Comparison of ENCODE assay signal across 27 cellular contexts in the genomic region with DNA sequence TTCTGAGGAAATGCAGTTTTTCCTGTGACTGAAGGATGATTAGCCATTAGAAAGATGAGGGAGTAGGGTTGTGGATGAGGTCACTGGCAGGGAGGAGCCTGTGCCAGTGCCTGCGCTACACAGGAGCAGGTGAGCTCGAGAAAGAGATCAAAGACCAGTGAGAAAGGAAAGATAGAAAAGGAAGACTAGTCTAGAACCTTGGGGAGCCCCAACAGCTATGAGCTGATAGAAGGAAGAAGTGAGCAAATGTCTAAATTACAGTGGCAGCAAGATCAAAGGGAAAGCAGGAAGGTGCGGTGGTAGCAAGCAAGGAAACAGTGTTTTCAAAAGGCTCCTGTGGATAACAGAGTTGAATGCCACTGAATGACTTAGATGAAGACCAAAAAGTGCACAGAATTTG. TPM values are rescaled to one million over a fixed set of nuclear protein-coding genes. Genes with fewer than 3 reads are reported as not detected.
DNase-seq lines count a peak whose midpoint lies in the region; ATAC-seq and TF ChIP-seq lines count a peak whose summit lies in the region.
"Had no signal": no experiment of that assay in that cellular context is flagged by ENCODE, and none has a peak within 500 bp of the region (broad histone marks: within the 10 kb centered on the region; RNA-seq: fewer than 3 reads in every experiment).

No MANE protein-coding gene starts in this region.

- POLR2A ChIA-PET in activated CD4-positive, alpha-beta T cell treated with anti-CD3 and anti-CD28 coated beads, Interleukin-2, amount 10 ng/mL, durations not matched to agents 7 days and 5 days (lab: Charles Lee) = no interaction called here
- POLR2A ChIA-PET in activated naive CD8-positive, alpha-beta T cell treated with anti-CD3 and anti-CD28 coated beads, Interleukin-2, amount 10 ng/mL, durations not matched to agents 7 days and 5 days (lab: Charles Lee) = no interaction called here

- no peaks in the 10 kb centered on the region for H3K79me2 ChIP-seq in Loucy (ENCODE audit: insufficient read depth, low read length)

- H3K9me3 ChIP-seq in Loucy (ENCODE audit: insufficient read depth, low read depth, low read length) = no peaks in the 10 kb centered on the region
- H3K9me3 ChIP-seq: Caco-2, HAP-1, ovary, upper lobe of right lung had no signal

- H3K36me3 Mint-ChIP-seq in activated CD4-positive, alpha-beta T cell treated with anti-CD3 and anti-CD28 coated beads, Interleukin-2, amount 10 ng/mL, durations not matched to agents 7 days and 5 days (ENCODE audit: low read depth) = no peaks in the 10 kb centered on the region
- H3K36me3 Mint-ChIP-seq in activated naive CD8-positive, alpha-beta T cell treated with anti-CD3 and anti-CD28 coated beads, Interleukin-2, amount 10 ng/mL, durations not matched to agents 7 days and 5 days = peaks cover 2% of the 10 kb centered on the region
- H3K36me3 Mint-ChIP-seq in stimulated activated naive CD8-positive, alpha-beta T cell treated with anti-CD3 and anti-CD28 coated beads, Interleukin-15, Interleukin-2, amounts not matched to agents 100 ng/mL and 50 ng/mL, for 24 hours (ENCODE audit: low read depth) = peaks cover 7% of the 10 kb centered on the region

- peak overlapping the region; percentile 52 for H3K4me2 ChIP-seq in Loucy (ENCODE audit: low read depth, low read length, poor library complexity, severe bottlenecking)
- H3K4me2 ChIP-seq: PC-9, SK-N-SH had no signal

- in situ Hi-C loops in GM13977 (cut with MboI; ENCODE audit: low pct_unique_long_range_greater_than_20kb, low sequenced_read_pairs, unreplicated experiment) = no loop called here

- no peak overlapping the region for H3K27ac Mint-ChIP-seq in activated CD4-positive, alpha-beta T cell treated with anti-CD3 and anti-CD28 coated beads, Interleukin-2, amount 10 ng/mL, durations not matched to agents 7 days and 5 days
- H3K27ac Mint-ChIP-seq in activated naive CD8-positive, alpha-beta T cell treated with anti-CD3 and anti-CD28 coated beads, Interleukin-2, amount 10 ng/mL, durations not matched to agents 7 days and 5 days = peak overlapping the region; percentile 17
- H3K27ac Mint-ChIP-seq in stimulated activated naive CD8-positive, alpha-beta T cell treated with anti-CD3 and anti-CD28 coated beads, Interleukin-15, Interleukin-2, amounts not matched to agents 100 ng/mL and 50 ng/mL, for 24 hours = peak overlapping the region; percentile 18
- H3K27ac Mint-ChIP-seq: activated T-cell treated with anti-CD3 and anti-CD28 coated beads, Interleukin-2, amount 50 U/mL, for 72 hours; effector memory CD8-positive, alpha-beta T cell; stimulated activated memory B cell treated with anti-CD40 and anti-IgM and Interleukin-4, amounts not matched to agents 10 μg/mL and 1 μg/mL and 100 μg/mL, for 72 hours had no signal

- peak; percentile 90 for ATAC-seq in activated naive CD8-positive, alpha-beta T cell treated with anti-CD3 and anti-CD28 coated beads, Interleukin-2, amount 10 ng/mL, durations not matched to agents 7 days and 5 days (ENCODE audit: low read depth)
- ATAC-seq in HG03439 (IDR thresholded peaks at IDR 0.05; ENCODE audit: unreplicated experiment) = no peak
- ATAC-seq: activated T-cell treated with anti-CD3 and anti-CD28 coated beads, Interleukin-2, amount 50 U/mL, for 72 hours; effector memory CD8-positive, alpha-beta T cell; stimulated activated memory B cell treated with anti-CD40 and anti-IgM and Interleukin-4, amounts not matched to agents 10 μg/mL and 1 μg/mL and 100 μg/mL, for 72 hours; upper lobe of right lung had no signal

- H3K9ac ChIP-seq in Loucy (ENCODE audit: low read depth, low read length, poor library complexity, severe bottlenecking) = no peak overlapping the region
- H3K9ac ChIP-seq: SK-N-SH had no signal

- H3K9me2 ChIP-seq in Loucy (replicated peaks; ENCODE audit: low read depth, low read length) = no peaks in the 10 kb centered on the region
- H3K9me2 ChIP-seq: SK-N-SH had no signal

- DNase-seq in activated CD4-positive, alpha-beta T cell treated with anti-CD3 and anti-CD28 coated beads, Interleukin-2, amount 10 ng/mL, durations not matched to agents 7 days and 5 days = peak; percentile 12
- DNase-seq in activated CD4-positive, alpha-beta T cell treated with anti-CD3 and anti-CD28 coated beads, Interleukin-2, amount 50 U/mL, for 4 hours = no peak
- no peak for DNase-seq in activated naive CD8-positive, alpha-beta T cell treated with anti-CD3 and anti-CD28 coated beads, Interleukin-2, amount 10 ng/mL, durations not matched to agents 7 days and 5 days
- no peak for DNase-seq in NCI-H345 (lab: John Stamatoyannopoulos, UW)
- no peak for DNase-seq in GM13977 (ENCODE audit: low spot score)
- DNase-seq: activated CD4-positive, alpha-beta T cell treated with anti-CD3 and anti-CD28 coated beads for 1 hour; activated T-cell treated with anti-CD3 and anti-CD28 coated beads, Interleukin-2, amount 50 U/mL, for 72 hours; Caco-2; caudate nucleus; effector memory CD8-positive, alpha-beta T cell; GDM1; Karpas-422; NCI-H1436; NCI-H2081; NCI-H2227 treated with DMSO at 0.1 percent for 48 hours; NCI-H526 treated with DMSO at 0.1 percent for 48 hours; ovary; PC-9; SK-N-SH; T-helper 2 cell; upper lobe of right lung had no signal

- 0 out of 2 replicates have a peak, but pooled peaks cover 4% of the 10 kb centered on the region for H3K36me3 ChIP-seq in Loucy (ENCODE audit: insufficient read depth, low read length)
- H3K36me3 ChIP-seq: HAP-1, ovary, upper lobe of right lung had no signal

- H3K4me3 Mint-ChIP-seq in activated CD4-positive, alpha-beta T cell treated with anti-CD3 and anti-CD28 coated beads, Interleukin-2, amount 10 ng/mL, durations not matched to agents 7 days and 5 days = no peak overlapping the region
- H3K4me3 Mint-ChIP-seq in activated naive CD8-positive, alpha-beta T cell treated with anti-CD3 and anti-CD28 coated beads, Interleukin-2, amount 10 ng/mL, durations not matched to agents 7 days and 5 days = peak overlapping the region; percentile 62
- H3K4me3 Mint-ChIP-seq in stimulated activated naive CD8-positive, alpha-beta T cell treated with anti-CD3 and anti-CD28 coated beads, Interleukin-15, Interleukin-2, amounts not matched to agents 100 ng/mL and 50 ng/mL, for 24 hours = peak overlapping the region; percentile 3
- H3K4me3 Mint-ChIP-seq: effector memory CD8-positive, alpha-beta T cell; neural crest cell; stimulated activated memory B cell treated with anti-CD40 and anti-IgM and Interleukin-4, amounts not matched to agents 10 μg/mL and 1 μg/mL and 100 μg/mL, for 72 hours had no signal

- no peak for TF ChIP-seq CTCF in Loucy (conservative IDR thresholded peaks at IDR 0.05; ENCODE audit: low read length)
- TF ChIP-seq CTCF in GM13977 (IDR thresholded peaks at IDR 0.05; ENCODE audit: extremely low read depth, insufficient read depth, missing control alignments) = no peak

- H3F3A ChIP-seq in Loucy (ENCODE audit: low read depth) = no peaks in the 10 kb centered on the region

- H3K4me1 ChIP-seq in Loucy (ENCODE audit: insufficient read depth, low read length, poor library complexity, severe bottlenecking) = peaks cover 24% of the 10 kb centered on the region
- H3K4me1 ChIP-seq: Caco-2, upper lobe of right lung had no signal

- H3K4me1 Mint-ChIP-seq in activated CD4-positive, alpha-beta T cell treated with anti-CD3 and anti-CD28 coated beads, Interleukin-2, amount 10 ng/mL, durations not matched to agents 7 days and 5 days = peaks cover 8% of the 10 kb centered on the region
- H3K4me1 Mint-ChIP-seq in activated naive CD8-positive, alpha-beta T cell treated with anti-CD3 and anti-CD28 coated beads, Interleukin-2, amount 10 ng/mL, durations not matched to agents 7 days and 5 days = peaks cover 9% of the 10 kb centered on the region
- peaks cover 8% of the 10 kb centered on the region for H3K4me1 Mint-ChIP-seq in stimulated activated naive CD8-positive, alpha-beta T cell treated with anti-CD3 and anti-CD28 coated beads, Interleukin-15, Interleukin-2, amounts not matched to agents 100 ng/mL and 50 ng/mL, for 24 hours (ENCODE audit: low read depth)
- H3K4me1 Mint-ChIP-seq: neural crest cell; stimulated activated memory B cell treated with anti-CD40 and anti-IgM and Interleukin-4, amounts not matched to agents 10 μg/mL and 1 μg/mL and 100 μg/mL, for 72 hours had no signal

- H3K4me3 ChIP-seq in Loucy (ENCODE audit: low read length, poor library complexity, severe bottlenecking) = peak overlapping the region; percentile 26
- H3K4me3 ChIP-seq: HAP-1, ovary, PC-9, upper lobe of right lung had no signal

- peaks cover 6% of the 10 kb centered on the region for H3K9me3 Mint-ChIP-seq in activated CD4-positive, alpha-beta T cell treated with anti-CD3 and anti-CD28 coated beads, Interleukin-2, amount 10 ng/mL, durations not matched to agents 7 days and 5 days
- H3K9me3 Mint-ChIP-seq in activated naive CD8-positive, alpha-beta T cell treated with anti-CD3 and anti-CD28 coated beads, Interleukin-2, amount 10 ng/mL, durations not matched to agents 7 days and 5 days = peaks cover 5% of the 10 kb centered on the region
- H3K9me3 Mint-ChIP-seq in stimulated activated naive CD8-positive, alpha-beta T cell treated with anti-CD3 and anti-CD28 coated beads, Interleukin-15, Interleukin-2, amounts not matched to agents 100 ng/mL and 50 ng/mL, for 24 hours = no peaks in the 10 kb centered on the region
- H3K9me3 Mint-ChIP-seq: effector memory CD8-positive, alpha-beta T cell; stimulated activated memory B cell treated with anti-CD40 and anti-IgM and Interleukin-4, amounts not matched to agents 10 μg/mL and 1 μg/mL and 100 μg/mL, for 72 hours had no signal

- CTCF ChIA-PET in activated CD4-positive, alpha-beta T cell treated with anti-CD3 and anti-CD28 coated beads, Interleukin-2, amount 10 ng/mL, durations not matched to agents 7 days and 5 days (lab: Charles Lee) = interaction anchor here (1.2 to 1.5 kb wide), 2 partner anchors 11 to 15 kb away, joined by 3 to 4 read pairs; no protein-coding TSS in a partner anchor

- peaks cover 2% of the 10 kb centered on the region for H3K27me3 Mint-ChIP-seq in activated CD4-positive, alpha-beta T cell treated with anti-CD3 and anti-CD28 coated beads, Interleukin-2, amount 10 ng/mL, durations not matched to agents 7 days and 5 days
- H3K27me3 Mint-ChIP-seq in activated naive CD8-positive, alpha-beta T cell treated with anti-CD3 and anti-CD28 coated beads, Interleukin-2, amount 10 ng/mL, durations not matched to agents 7 days and 5 days = peaks cover 4% of the 10 kb centered on the region
- H3K27me3 Mint-ChIP-seq in stimulated activated naive CD8-positive, alpha-beta T cell treated with anti-CD3 and anti-CD28 coated beads, Interleukin-15, Interleukin-2, amounts not matched to agents 100 ng/mL and 50 ng/mL, for 24 hours = no peaks in the 10 kb centered on the region
- H3K27me3 Mint-ChIP-seq: effector memory CD8-positive, alpha-beta T cell; stimulated activated memory B cell treated with anti-CD40 and anti-IgM and Interleukin-4, amounts not matched to agents 10 μg/mL and 1 μg/mL and 100 μg/mL, for 72 hours had no signal

- no peaks in the 10 kb centered on the region for H4K20me1 ChIP-seq in Loucy (ENCODE audit: insufficient read depth, low read length, poor library complexity, severe bottlenecking)

- H3K27me3 ChIP-seq in Loucy (ENCODE audit: insufficient read depth, low read length, poor library complexity, severe bottlenecking) = no peaks in the 10 kb centered on the region
- H3K27me3 ChIP-seq: ovary, upper lobe of right lung had no signal

- peak overlapping the region; percentile 69; the same call in 1 of the 2 replicates for H2AFZ ChIP-seq in Loucy (ENCODE audit: low read length)
- H2AFZ ChIP-seq: PC-9 had no signal

RNA-seq across cellular contexts. Expression of gene LNP1, which starts 39.6 kb away (rescaled TPM):
- 1 to 10 TPM in 1 of 2 experiments, under 1 TPM in 1; 0.72 to 1.2 TPM for total RNA-seq in activated CD4-positive, alpha-beta T cell treated with anti-CD3 and anti-CD28 coated beads, Interleukin-2, amount 10 ng/mL, durations not matched to agents 7 days and 5 days
- 1 to 10 TPM; 1.1 to 1.8 TPM for total RNA-seq in activated naive CD8-positive, alpha-beta T cell treated with anti-CD3 and anti-CD28 coated beads, Interleukin-2, amount 10 ng/mL, durations not matched to agents 7 days and 5 days

RNA-seq across cellular contexts. Expression of gene TOMM70, which starts 40.0 kb away (rescaled TPM):
- 10 to 100 TPM; 37.9 to 43.6 TPM for total RNA-seq in activated CD4-positive, alpha-beta T cell treated with anti-CD3 and anti-CD28 coated beads, Interleukin-2, amount 10 ng/mL, durations not matched to agents 7 days and 5 days
- total RNA-seq in activated naive CD8-positive, alpha-beta T cell treated with anti-CD3 and anti-CD28 coated beads, Interleukin-2, amount 10 ng/mL, durations not matched to agents 7 days and 5 days = 10 to 100 TPM; 36.6 to 39.2 TPM

RNA-seq across cellular contexts. Expression of gene TMEM45A, which starts 51.5 kb away (rescaled TPM):
- under 1 TPM; 0.15 to 0.17 TPM for total RNA-seq in activated CD4-positive, alpha-beta T cell treated with anti-CD3 and anti-CD28 coated beads, Interleukin-2, amount 10 ng/mL, durations not matched to agents 7 days and 5 days
- total RNA-seq in activated naive CD8-positive, alpha-beta T cell treated with anti-CD3 and anti-CD28 coated beads, Interleukin-2, amount 10 ng/mL, durations not matched to agents 7 days and 5 days = under 1 TPM; 0.20 to 0.78 TPM
